In genomic region chr4:2059034-2059725, GRCh38 we compare ENCODE assay signal across 9 cellular contexts. TPM values are rescaled to one million over a fixed set of nuclear protein-coding genes. Genes with fewer than 3 reads are reported as not detected.
DNase-seq lines count a peak whose midpoint lies in the region; ATAC-seq, FAIRE-seq and TF ChIP-seq lines count a peak whose summit lies in the region.
"Had no signal": no experiment of that assay in that cellular context is flagged by ENCODE, and none has a peak within 500 bp of the region (broad histone marks: within the 10 kb centered on the region; RNA-seq: fewer than 3 reads in every experiment).

NAT8L (plus strand) TSS chr4:2059327; CDS start chr4:2059512, 185 bp downstream.

- TF ChIP-seq RAD21 in A549 (conservative IDR thresholded peaks at IDR 0.05 in 1 of 2, IDR thresholded peaks at IDR 0.05 in 1 of 2) = no peak

- no peak within 1 kb of the TSS for H3K27ac Mint-ChIP-seq in mesothelial cell of epicardium
- H3K27ac Mint-ChIP-seq: activated naive CD8-positive, alpha-beta T cell had no signal

- no TSS peak for BruUV-seq in OCI-LY7 (replicated peaks; lab: Mats Ljungman, UMichigan)

- no peaks in the 10 kb centered on the region for H4K20me1 ChIP-seq in OCI-LY7 (ENCODE audit: insufficient read depth, low read length)

- H3K4me1 ChIP-seq in A549 = peaks cover 11% of the 10 kb centered on the region; the same call in 1 of the 3 replicates
- H3K4me1 ChIP-seq in OCI-LY7 (ENCODE audit: insufficient read depth, low read length, poor library complexity, severe bottlenecking) = no peaks in the 10 kb centered on the region

- H3K27me3 Mint-ChIP-seq in mesothelial cell of epicardium (ENCODE audit: low read depth) = peaks cover 39% of the 10 kb centered on the region

- peak within 1 kb of the TSS; percentile 82 to 96 for H3K27ac ChIP-seq in A549
- no peak within 1 kb of the TSS for H3K27ac ChIP-seq in OCI-LY7 (ENCODE audit: low read depth, low read length, poor library complexity, severe bottlenecking)

- ATAC-seq in A549 (peak; percentile 63 to 71), HG02571 (IDR thresholded peaks at IDR 0.05; ENCODE audit: unreplicated experiment) (no peak)

- H3K4me3 ChIP-seq in A549 (peak within 1 kb of the TSS; percentile 92), H7 (ENCODE audit: insufficient read depth, low read depth, low read length) (peak within 1 kb of the TSS; percentile 50), OCI-LY7 (ENCODE audit: low read depth, low read length, poor library complexity, severe bottlenecking) (no peak within 1 kb of the TSS)

- H3K9me3 ChIP-seq in A549 (no peaks in the 10 kb centered on the region), OCI-LY7 (ENCODE audit: low read length) (no peaks in the 10 kb centered on the region)

- TF ChIP-seq POLR2A in A549 (IDR thresholded peaks at IDR 0.05; ENCODE audit: low read length) = no peak

- peak within 1 kb of the TSS; percentile 54 for H3K4me3 Mint-ChIP-seq in mesothelial cell of epicardium

- H3K4me2 ChIP-seq in A549 (peak within 1 kb of the TSS; percentile 91), OCI-LY7 (ENCODE audit: low read length) (no peak within 1 kb of the TSS)

- no peaks in the 10 kb centered on the region for H3K79me2 ChIP-seq in OCI-LY7 (ENCODE audit: insufficient read depth, low read depth, low read length)

- peaks cover 11% of the 10 kb centered on the region for H3K4me1 Mint-ChIP-seq in mesothelial cell of epicardium

- no CpG with 5 or more reads among the region's 122 CpGs for WGBS in A549 (ENCODE audit: missing lambda C conversion rate)

- TF ChIP-seq CTCF in A549 (IDR thresholded peaks at IDR 0.05) = no peak
- no peak for TF ChIP-seq CTCF in OCI-LY7 (conservative IDR thresholded peaks at IDR 0.05; ENCODE audit: low read length)
- no peak for TF ChIP-seq CTCF in mesothelial cell of epicardium (IDR thresholded peaks at IDR 0.05; ENCODE audit: unreplicated experiment)

- H3K36me3 Mint-ChIP-seq in mesothelial cell of epicardium = no peaks in the 10 kb centered on the region
- H3K36me3 Mint-ChIP-seq: activated naive CD8-positive, alpha-beta T cell had no signal

- FAIRE-seq in A549 (lab: Jason Lieb, UNC) (no peak), urothelium cell line (lab: Jason Lieb, UNC) (no peak)

- CTCF ChIA-PET in A549 (lab: Yijun Ruan, JAX) (no interaction called here), OCI-LY7 (lab: Charles Lee; ENCODE audit: unreplicated experiment) (no interaction called here)

- H3K9me2 ChIP-seq in OCI-LY7 (ENCODE audit: insufficient read depth, low read length) = no peaks in the 10 kb centered on the region

- TF ChIP-seq EP300 in A549 (IDR thresholded peaks at IDR 0.05) = no peak

- DNase-seq in A549 (ENCODE audit: low read depth in 1 of 2, low spot score in 1 of 2) = peak; percentile 42 to 48
- peak; percentile 92 for DNase-seq in H7
- DNase-seq in OCI-LY7 (ENCODE audit: low spot score) = peak; percentile 22
- DNase-seq in ecto neural progenitor cell (ENCODE audit: low spot score) = peak; percentile 74
- peak in 1 of 2 experiments; percentile 15 for DNase-seq in mesothelial cell of epicardium (ENCODE audit: low spot score in 2 of 2, unreplicated experiment in 2 of 2)
- DNase-seq in urothelium cell line (ENCODE audit: low spot score) = peak; percentile 49
- DNase-seq in epidermal melanocyte (ENCODE audit: insufficient read length, low spot score) = no peak

- intact Hi-C loops in OCI-LY7 (cut with micrococcal nuclease; ENCODE audit: unreplicated experiment) = no loop called here

- peaks cover 36% of the 10 kb centered on the region for H3K27me3 ChIP-seq in H7 (ENCODE audit: control insufficient read depth, insufficient read depth, low read length)

- POLR2A ChIA-PET in A549 (lab: Yijun Ruan, JAX) (interaction anchor here (1.2 kb wide), 1 partner anchor 50 kb away, joined by 5 read pairs; the partner anchor contains the start of gene NELFA), OCI-LY7 (lab: Charles Lee) (no interaction called here)

- H3K36me3 ChIP-seq in H7 (replicated peaks; ENCODE audit: control insufficient read depth, insufficient read depth, low read length) = no peaks in the 10 kb centered on the region
- no peaks in the 10 kb centered on the region for H3K36me3 ChIP-seq in OCI-LY7 (ENCODE audit: insufficient read depth, low read length)

- no peak within 1 kb of the TSS for H2AFZ ChIP-seq in OCI-LY7 (ENCODE audit: low read length)

- no peaks in the 10 kb centered on the region for H3K9me3 Mint-ChIP-seq in mesothelial cell of epicardium

TF ChIP-seq in A549, 52 proteins besides CTCF, POLR2A, EP300 and RAD21:
- TF ChIP-seq JUN (IDR thresholded peaks at IDR 0.05) (peak in 1 of 2 experiments; percentile 41; a peak in 1 of 5 replicates), BHLHE40 (IDR thresholded peaks at IDR 0.05; ENCODE audit: low read depth, low read length) (no peak), JUNB (IDR thresholded peaks at IDR 0.05) (no peak), CBX2 (IDR thresholded peaks at IDR 0.05; ENCODE audit: borderline replicate concordance, low read depth) (no peak), MAX (IDR thresholded peaks at IDR 0.05) (peak; percentile 43; the same call in 1 of the 2 replicates)

RNA-seq across cellular contexts. Expression of gene NAT8L, which starts in this region (rescaled TPM):
- polyA plus RNA-seq in A549 (2011; rRNA removed) = 2.6 and 3.8 TPM in 2 replicates
- polyA plus RNA-seq in A549 (2012; cell fraction: cytosol; rRNA removed) = 7.5 and 9.1 TPM in 2 replicates
- 21.8 and 25.9 TPM in 2 replicates for polyA plus RNA-seq in A549 (2012; cell fraction: nucleus; rRNA removed)
- polyA plus RNA-seq in A549 (2017; fragmentation: RNase III; extraction: RNeasy Plus Mini Kit Qiagen cat#74134 plus additional on column Dnase treatment) = 7.7 to 8.2 TPM (median 8.2 TPM) in 3 replicates
- 6.8 and 8.0 TPM in 2 replicates for polyA minus RNA-seq in A549 (2011; rRNA and poly(A)+ RNA removed)
- 4.1 and 5.2 TPM in 2 replicates for total RNA-seq in H7 (2014; rRNA removed; shearing (Covaris generic))
- total RNA-seq in OCI-LY7 (2014; rRNA removed; shearing (Covaris generic)) = 0.03 TPM in 1 of 2 replicates, not detected in the other
- not detected in 2 replicates for total RNA-seq in OCI-LY7 (2022)
- 25.2 to 28.2 TPM (median 25.2 TPM) in 3 replicates for total RNA-seq in mesothelial cell of epicardium

Comparison
In these comparisons a context has a peak if more than half of its experiments do, and no peak if none do; other contexts are left out.
1. Peak in DNase-seq in OCI-LY7; RNA of the gene not detected or under 1 TPM.